In genomic region chr3:138125548-138126221, GRCh38 we compare ENCODE assay signal across 11 cellular contexts. TPM values are rescaled to one million over a fixed set of nuclear protein-coding genes. Genes with fewer than 3 reads are reported as not detected.
DNase-seq lines count a peak whose midpoint lies in the region; ATAC-seq and TF ChIP-seq lines count a peak whose summit lies in the region.
"Had no signal": no experiment of that assay in that cellular context is flagged by ENCODE, and none has a peak within 500 bp of the region (broad histone marks: within the 10 kb centered on the region; RNA-seq: fewer than 3 reads in every experiment).

No MANE protein-coding gene starts in this region.

- peaks cover 3% of the 10 kb centered on the region for H3K27me3 Mint-ChIP-seq in nephron progenitor cell (ENCODE audit: low read depth, poor library complexity)

- H3K4me3 ChIP-seq in AG10803 (ENCODE audit: low read length) (no peak overlapping the region), esophagus muscularis mucosa (no peak overlapping the region)

- ATAC-seq in HG02678 (IDR thresholded peaks at IDR 0.05; ENCODE audit: unreplicated experiment) (no peak), GM18520 (IDR thresholded peaks at IDR 0.05; ENCODE audit: unreplicated experiment) (no peak), GM18502 (IDR thresholded peaks at IDR 0.05; ENCODE audit: poor library complexity, unreplicated experiment) (no peak)

- TF ChIP-seq EP300 in esophagus muscularis mucosa (IDR thresholded peaks at IDR 0.05) = no peak

- no peaks in the 10 kb centered on the region for H3K36me3 ChIP-seq in esophagus muscularis mucosa

- no peak for TF ChIP-seq CTCF in AG10803 (conservative IDR thresholded peaks at IDR 0.05; ENCODE audit: low read length)
- no peak for TF ChIP-seq CTCF in esophagus muscularis mucosa (IDR thresholded peaks at IDR 0.05)
- no peak for TF ChIP-seq CTCF in nephron progenitor cell (IDR thresholded peaks at IDR 0.05)

- no peaks in the 10 kb centered on the region for H3K36me3 Mint-ChIP-seq in nephron progenitor cell (ENCODE audit: low read depth)

- H3K27ac Mint-ChIP-seq in nephron progenitor cell = peak overlapping the region; percentile 67
- H3K27ac Mint-ChIP-seq: CD4-positive, alpha-beta T cell had no signal

- H3K4me1 Mint-ChIP-seq in nephron progenitor cell = peaks cover 15% of the 10 kb centered on the region

- TF ChIP-seq POLR2A in esophagus muscularis mucosa (IDR thresholded peaks at IDR 0.05; ENCODE audit: low read depth) = no peak

- intact Hi-C loops in esophagus muscularis mucosa (cut with DNase I) = no loop called here

- peaks cover 18% of the 10 kb centered on the region for H3K9me3 Mint-ChIP-seq in nephron progenitor cell
- H3K9me3 Mint-ChIP-seq: CD4-positive, alpha-beta T cell had no signal

- H3K4me1 ChIP-seq in esophagus muscularis mucosa = peaks cover 0 to 15% (median 0%) of the 10 kb centered on the region in 4 donors

- H3K9me3 ChIP-seq in esophagus muscularis mucosa = no peaks in the 10 kb centered on the region

- peak overlapping the region in 1 of 4 donors; percentile 35 for H3K27ac ChIP-seq in esophagus muscularis mucosa (replicated peaks in 1 of 4)

- WGBS in esophagus muscularis mucosa = 53% methylated on average over 5 of the region's 5 CpGs

- DNase-seq in AG10803 (ENCODE audit: low read depth) = peak; percentile 43
- peak; percentile 79 to 84 for DNase-seq in NOMO-1 (lab: John Stamatoyannopoulos, UW; ENCODE audit: unreplicated experiment in 2 of 2)
- DNase-seq in esophagus muscularis mucosa (ENCODE audit: extremely low spot score) = peak; percentile 89
- no peak for DNase-seq in nephron progenitor cell
- no peak for DNase-seq in stimulated activated CD4-positive, alpha-beta T cell treated with anti-CD3 and anti-CD28 coated beads, Interleukin-4, amount 100 ng/mL, for 24 hours
- DNase-seq: CD4-positive, alpha-beta T cell; NCI-H1105 had no signal

- no peak overlapping the region for H3K4me3 Mint-ChIP-seq in nephron progenitor cell
- H3K4me3 Mint-ChIP-seq: CD4-positive, alpha-beta T cell had no signal

- no peaks in the 10 kb centered on the region for H3K27me3 ChIP-seq in esophagus muscularis mucosa

RNA-seq across cellular contexts. Expression of gene A4GNT, which starts 6.5 kb away (rescaled TPM):
- total RNA-seq in esophagus muscularis mucosa = not detected
- total RNA-seq: CD4-positive, alpha-beta T cell; T-helper 2 cell treated with Interferon-gamma antibody and Interleukin-4, amounts not matched to agents 100 ng/mL and 5 ng/mL, for 36 hours had no signal

RNA-seq across cellular contexts. Expression of gene DZIP1L, which starts 10.3 kb away (rescaled TPM):
- total RNA-seq in esophagus muscularis mucosa = 10 to 100 TPM; 10.3 to 15.8 (median 12.6) TPM
- total RNA-seq: CD4-positive, alpha-beta T cell; T-helper 2 cell treated with Interferon-gamma antibody and Interleukin-4, amounts not matched to agents 100 ng/mL and 5 ng/mL, for 36 hours had no signal

RNA-seq across cellular contexts. Expression of gene DBR1, which starts 49.0 kb away (rescaled TPM):
- 10 to 100 TPM; 10.4 to 12.7 (median 11.7) TPM for total RNA-seq in esophagus muscularis mucosa

Comparison
In these comparisons a context has a peak if more than half of its experiments do, and no peak if none do; other contexts are left out.
1. DNase-seq: peak in AG10803 (single experiment), NOMO-1 (2 of 2) and esophagus muscularis mucosa (single experiment); none in nephron progenitor cell (single experiment) and stimulated activated CD4-positive, alpha-beta T cell treated with anti-CD3 and anti-CD28 coated beads, Interleukin-4, amount 100 ng/mL, for 24 hours (single experiment).